ENCODE assay signal across 1 cellular context in the genomic region with DNA sequence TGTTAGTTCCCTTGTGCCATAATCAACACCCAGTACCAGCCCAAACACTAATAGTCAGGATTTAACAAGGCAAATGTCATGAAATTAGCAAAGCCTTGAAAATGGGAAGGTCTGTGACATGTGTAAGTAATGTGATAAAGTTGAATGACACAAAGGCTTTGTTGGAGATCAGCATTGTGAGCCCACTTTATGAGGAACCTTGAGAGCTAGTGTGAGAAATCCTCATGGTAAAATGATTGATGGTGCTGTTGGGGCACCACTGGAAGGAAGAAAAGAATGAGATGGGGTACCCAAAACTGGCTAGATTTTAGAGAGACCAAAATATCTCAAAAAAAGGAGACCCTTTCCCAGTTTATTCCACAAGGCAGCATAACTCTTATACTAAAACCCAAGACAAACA.
TF ChIP-seq lines count a peak whose summit lies in the region.

No MANE protein-coding gene starts in this region.

TF ChIP-seq in A549, 52 proteins besides CTCF, POLR2A, EP300 and RAD21:
- TF ChIP-seq FOXS1 (CRISPR knock-in tag; IDR thresholded peaks at IDR 0.05), result no peak
- TF ChIP-seq, protein P1, sequence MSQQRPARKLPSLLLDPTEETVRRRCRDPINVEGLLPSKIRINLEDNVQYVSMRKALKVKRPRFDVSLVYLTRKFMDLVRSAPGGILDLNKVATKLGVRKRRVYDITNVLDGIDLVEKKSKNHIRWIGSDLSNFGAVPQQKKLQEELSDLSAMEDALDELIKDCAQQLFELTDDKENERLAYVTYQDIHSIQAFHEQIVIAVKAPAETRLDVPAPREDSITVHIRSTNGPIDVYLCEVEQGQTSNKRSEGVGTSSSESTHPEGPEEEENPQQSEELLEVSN (IDR thresholded peaks at IDR 0.05; ENCODE audit: borderline replicate concordance, low read depth), result no peak
- no peak for TF ChIP-seq NR3C1 (IDR thresholded peaks at IDR 0.05)
- no peak for TF ChIP-seq HEYL (CRISPR knock-in tag; IDR thresholded peaks at IDR 0.05)
- TF ChIP-seq, protein P2, sequence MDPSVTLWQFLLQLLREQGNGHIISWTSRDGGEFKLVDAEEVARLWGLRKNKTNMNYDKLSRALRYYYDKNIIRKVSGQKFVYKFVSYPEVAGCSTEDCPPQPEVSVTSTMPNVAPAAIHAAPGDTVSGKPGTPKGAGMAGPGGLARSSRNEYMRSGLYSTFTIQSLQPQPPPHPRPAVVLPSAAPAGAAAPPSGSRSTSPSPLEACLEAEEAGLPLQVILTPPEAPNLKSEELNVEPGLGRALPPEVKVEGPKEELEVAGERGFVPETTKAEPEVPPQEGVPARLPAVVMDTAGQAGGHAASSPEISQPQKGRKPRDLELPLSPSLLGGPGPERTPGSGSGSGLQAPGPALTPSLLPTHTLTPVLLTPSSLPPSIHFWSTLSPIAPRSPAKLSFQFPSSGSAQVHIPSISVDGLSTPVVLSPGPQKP (IDR thresholded peaks at IDR 0.05; ENCODE audit: low read depth, low read length), result no peak
- no peak for TF ChIP-seq MAZ (IDR thresholded peaks at IDR 0.05; ENCODE audit: borderline replicate concordance, low read depth, low read length)
- TF ChIP-seq SMC3 (IDR thresholded peaks at IDR 0.05), result no peak
- no peak for TF ChIP-seq ZFP36 (IDR thresholded peaks at IDR 0.05; ENCODE audit: borderline replicate concordance, partially characterized antibody)
